19 cellular contexts compared by ENCODE assay signal in genomic region chr1:186848509-186849130, GRCh38. TPM values are rescaled to one million over a fixed set of nuclear protein-coding genes. Genes with fewer than 3 reads are reported as not detected.
DNase-seq lines count a peak whose midpoint lies in the region; ATAC-seq lines count a peak whose summit lies in the region.
"Had no signal": no experiment of that assay in that cellular context is flagged by ENCODE, and none has a peak within 500 bp of the region (broad histone marks: within the 10 kb centered on the region; RNA-seq: fewer than 3 reads in every experiment).

No MANE protein-coding gene starts in this region.

- H3K4me3 Mint-ChIP-seq in T-helper 17 cell, result no peak overlapping the region
- H3K4me3 Mint-ChIP-seq: activated CD4-positive, alpha-beta T cell treated with anti-CD3 and anti-CD28 coated beads, Interleukin-2, amount 10 ng/mL, durations not matched to agents 24 days and 14 days; nephron progenitor cell had no signal

- H3K27me3 ChIP-seq in right cardiac atrium (ENCODE audit: control insufficient read depth, insufficient read depth), result no peaks in the 10 kb centered on the region
- H3K27me3 ChIP-seq: esophagus muscularis mucosa had no signal

- H3K27me3 Mint-ChIP-seq in T-helper 17 cell, result no peaks in the 10 kb centered on the region
- H3K27me3 Mint-ChIP-seq: activated CD4-positive, alpha-beta T cell treated with anti-CD3 and anti-CD28 coated beads, Interleukin-2, amount 10 ng/mL, durations not matched to agents 24 days and 14 days had no signal

- H3K27ac Mint-ChIP-seq in T-helper 17 cell, result no peak overlapping the region
- H3K27ac Mint-ChIP-seq: activated CD4-positive, alpha-beta T cell treated with anti-CD3 and anti-CD28 coated beads, Interleukin-2, amount 10 ng/mL, durations not matched to agents 24 days and 14 days; nephron progenitor cell had no signal

- no peaks in the 10 kb centered on the region for H3K36me3 Mint-ChIP-seq in T-helper 17 cell (ENCODE audit: low read depth)

- peak overlapping the region; percentile 32 for H3K27ac ChIP-seq in right cardiac atrium (ENCODE audit: low read length)

- peak; percentile 34 to 36 for ATAC-seq in right cardiac atrium
- ATAC-seq in HG03045 (IDR thresholded peaks at IDR 0.05; ENCODE audit: unreplicated experiment), result no peak
- ATAC-seq in stimulated activated naive CD8-positive, alpha-beta T cell treated with anti-CD3 and anti-CD28 coated beads, Interleukin-15, Interleukin-2, amounts not matched to agents 100 U/mL and 50 U/mL, for 24 hours, result no peak
- no peak for ATAC-seq in T-helper 17 cell

- H3K9me3 ChIP-seq in right cardiac atrium (ENCODE audit: control insufficient read depth, low read length), result no peaks in the 10 kb centered on the region
- no peaks in the 10 kb centered on the region for H3K9me3 ChIP-seq in T-helper 17 cell (ENCODE audit: control insufficient read depth, low read length, poor library complexity, severe bottlenecking)
- H3K9me3 ChIP-seq: esophagus muscularis mucosa had no signal

- intact Hi-C loops in right cardiac atrium (cut with DNase I), result no loop called here

- no peaks in the 10 kb centered on the region for H3K4me1 Mint-ChIP-seq in T-helper 17 cell
- H3K4me1 Mint-ChIP-seq: activated CD4-positive, alpha-beta T cell treated with anti-CD3 and anti-CD28 coated beads, Interleukin-2, amount 10 ng/mL, durations not matched to agents 24 days and 14 days; nephron progenitor cell had no signal

- H3K4me1 ChIP-seq in right cardiac atrium (ENCODE audit: control insufficient read depth, insufficient read depth, low read length), result no peaks in the 10 kb centered on the region

- H3K4me3 ChIP-seq in right cardiac atrium (ENCODE audit: low read length), result no peak overlapping the region
- H3K4me3 ChIP-seq: coronary artery, esophagus muscularis mucosa had no signal

- DNase-seq in DMS53 treated with DMSO at 0.1 percent for 48 hours (lab: John Stamatoyannopoulos, UW; ENCODE audit: unreplicated experiment) (peak; percentile 64), SW480 (ENCODE audit: low spot score) (peak; percentile 8), right cardiac atrium (no peak), pons (ENCODE audit: low spot score) (peak; percentile 64), NCI-H82 treated with DMSO at 0.1 percent for 48 hours (lab: John Stamatoyannopoulos, UW; ENCODE audit: unreplicated experiment) (no peak), T-helper 17 cell (no peak)
- no peak for DNase-seq in stimulated activated naive CD8-positive, alpha-beta T cell treated with anti-CD3 and anti-CD28 coated beads, Interleukin-15, Interleukin-2, amounts not matched to agents 100 U/mL and 50 U/mL, for 24 hours
- DNase-seq: activated CD4-positive, alpha-beta T cell treated with anti-CD3 and anti-CD28 coated beads, Interleukin-2, amount 10 ng/mL, durations not matched to agents 24 days and 14 days; activated T-cell treated with anti-CD3 and anti-CD28 coated beads, Interleukin-2, amount 50 U/mL, for 1 hour; DND-41; left cardiac atrium; NCI-H2081 treated with DMSO at 0.1 percent for 48 hours; NCI-H748 treated with DMSO at 0.1 percent for 48 hours; nephron progenitor cell; stimulated activated naive CD4-positive, alpha-beta T cell; T-helper 9 cell had no signal

RNA-seq across cellular contexts. Expression of gene PLA2G4A, which starts 19.9 kb away (rescaled TPM):
- total RNA-seq in right cardiac atrium (1 to 10 TPM; 5.1 to 8.4 (median 7.2) TPM), T-helper 17 cell (under 1 TPM; 0.35 to 0.96 TPM)
- polyA plus RNA-seq in right cardiac atrium, result 3.2 TPM

Comparison
In these comparisons a context has a peak if more than half of its experiments do, and no peak if none do; other contexts are left out.
1. DNase-seq: peak in DMS53 treated with DMSO at 0.1 percent for 48 hours (single experiment), SW480 (single experiment) and pons (single experiment); none in right cardiac atrium (0 of 3), stimulated activated naive CD8-positive, alpha-beta T cell treated with anti-CD3 and anti-CD28 coated beads, Interleukin-15, Interleukin-2, amounts not matched to agents 100 U/mL and 50 U/mL, for 24 hours (single experiment), NCI-H82 treated with DMSO at 0.1 percent for 48 hours (single experiment) and T-helper 17 cell (0 of 3).
2. ATAC-seq: peak in right cardiac atrium (2 of 2); none in HG03045 (single experiment), stimulated activated naive CD8-positive, alpha-beta T cell treated with anti-CD3 and anti-CD28 coated beads, Interleukin-15, Interleukin-2, amounts not matched to agents 100 U/mL and 50 U/mL, for 24 hours (single experiment) and T-helper 17 cell (single experiment).